ENCODE assay signal across 8 cellular contexts in genomic region chr9:41073471-41074243, GRCh38. TPM values are rescaled to one million over a fixed set of nuclear protein-coding genes. Genes with fewer than 3 reads are reported as not detected.
DNase-seq lines count a peak whose midpoint lies in the region; ATAC-seq and TF ChIP-seq lines count a peak whose summit lies in the region.
"Not testable (repeated sequence)": the region's sequence is repeated elsewhere in the genome, so short reads cannot be mapped to it uniquely, and the experiment has no call there.

No MANE protein-coding gene starts in this region.

- H3K9me3 Mint-ChIP-seq in neural crest cell; stimulated activated naive CD8-positive, alpha-beta T cell treated with anti-CD3 and anti-CD28 coated beads, Interleukin-15, amount 100 ng/mL, for 72 hours: not testable (repeated sequence)

- H3K36me3 Mint-ChIP-seq in neural crest cell (ENCODE audit: low read depth) = not testable (repeated sequence)

- peak; percentile 22 for ATAC-seq in SK-N-SH treated with all-trans-retinoic acid at 6 μM for 48 hours
- ATAC-seq in stimulated activated naive CD8-positive, alpha-beta T cell treated with anti-CD3 and anti-CD28 coated beads, Interleukin-15, amount 100 ng/mL, for 72 hours = peak; percentile 36

- H3K4me1 Mint-ChIP-seq in neural crest cell = not testable (repeated sequence)
- H3K4me1 Mint-ChIP-seq in stimulated activated naive CD8-positive, alpha-beta T cell treated with anti-CD3 and anti-CD28 coated beads, Interleukin-15, amount 100 ng/mL, for 72 hours = peaks cover 20% of the 10 kb centered on the region

- H3K4me3 ChIP-seq in AG09309 (ENCODE audit: control insufficient read depth, low read depth, low read length) = peak overlapping the region; percentile 66
- H3K4me3 ChIP-seq in HAP-1 = peak overlapping the region; percentile 50
- peak overlapping the region; percentile 59 to 80 for H3K4me3 ChIP-seq in ascending aorta
- H3K4me3 ChIP-seq in epithelial cell of esophagus (ENCODE audit: low read length) = peak overlapping the region; percentile 52
- peak overlapping the region; percentile 53 for H3K4me3 ChIP-seq in iPS-15b (ENCODE audit: low read depth, low read length)

- intact Hi-C loops in ascending aorta (cut with DNase I) = not testable (repeated sequence)

- H3K27ac Mint-ChIP-seq in neural crest cell (ENCODE audit: unreplicated experiment); stimulated activated naive CD8-positive, alpha-beta T cell treated with anti-CD3 and anti-CD28 coated beads, Interleukin-15, amount 100 ng/mL, for 72 hours: not testable (repeated sequence)

- DNase-seq in AG09309 (ENCODE audit: low read depth); HAP-1 (ENCODE audit: low spot score in 2 of 2); ascending aorta (ENCODE audit: low spot score in 2 of 2); neural crest cell (ENCODE audit: low read depth, low spot score); stimulated activated naive CD8-positive, alpha-beta T cell treated with anti-CD3 and anti-CD28 coated beads, Interleukin-15, amount 100 ng/mL, for 72 hours: not testable (repeated sequence)
- DNase-seq in epithelial cell of esophagus (ENCODE audit: low read depth) = peak; percentile 9

- H3K27ac ChIP-seq in ascending aorta = not testable (repeated sequence)

- H3K27me3 Mint-ChIP-seq in neural crest cell (ENCODE audit: low read depth) = peaks cover 68% of the 10 kb centered on the region
- peaks cover 39% of the 10 kb centered on the region for H3K27me3 Mint-ChIP-seq in stimulated activated naive CD8-positive, alpha-beta T cell treated with anti-CD3 and anti-CD28 coated beads, Interleukin-15, amount 100 ng/mL, for 72 hours

- H3K9ac ChIP-seq in iPS-15b (ENCODE audit: low read depth, low read length) = not testable (repeated sequence)

- not testable (repeated sequence) for TF ChIP-seq CTCF in AG09309 (IDR thresholded peaks at IDR 0.05; ENCODE audit: control insufficient read depth, insufficient read depth, low read depth, low read length, missing control alignments); ascending aorta (IDR thresholded peaks at IDR 0.05); epithelial cell of esophagus (IDR thresholded peaks at IDR 0.05; ENCODE audit: insufficient read depth, low read depth, low read length, missing control alignments); neural crest cell (conservative IDR thresholded peaks at IDR 0.05)

- not testable (repeated sequence) for H3K4me1 ChIP-seq in HAP-1; ascending aorta; iPS-15b (ENCODE audit: control insufficient read depth, insufficient read depth, low read length)

- not testable (repeated sequence) for H3K36me3 ChIP-seq in HAP-1 (replicated peaks); ascending aorta; iPS-15b (ENCODE audit: control insufficient read depth, insufficient read depth, low read length)

- H3K9me3 ChIP-seq in HAP-1; ascending aorta; iPS-15b (ENCODE audit: control insufficient read depth, insufficient read depth, low read length): not testable (repeated sequence)

- in situ Hi-C loops in HAP-1 (cut with MboI; ENCODE audit: low sequenced_read_pairs) = not testable (repeated sequence)

- H3K27me3 ChIP-seq in HAP-1 (ENCODE audit: low read depth); ascending aorta: not testable (repeated sequence)
- H3K27me3 ChIP-seq in iPS-15b (ENCODE audit: control insufficient read depth, insufficient read depth, low read length) = peaks cover 63% of the 10 kb centered on the region

- peak overlapping the region; percentile 66 for H3K4me3 Mint-ChIP-seq in neural crest cell
- H3K4me3 Mint-ChIP-seq in stimulated activated naive CD8-positive, alpha-beta T cell treated with anti-CD3 and anti-CD28 coated beads, Interleukin-15, amount 100 ng/mL, for 72 hours = peak overlapping the region; percentile 36 to 71

RNA-seq across cellular contexts. Expression of gene FOXD4L6, which starts 54.8 kb away (rescaled TPM):
- total RNA-seq in ascending aorta (not detected), neural crest cell (0.30 and 0.48 TPM in 2 replicates)
